10 cellular contexts compared by ENCODE assay signal in genomic region chr7:130909881-130910672, GRCh38.
DNase-seq lines count a peak whose midpoint lies in the region; ATAC-seq and TF ChIP-seq lines count a peak whose summit lies in the region.
"Had no signal": no experiment of that assay in that cellular context is flagged by ENCODE, and none has a peak within 500 bp of the region (broad histone marks: within the 10 kb centered on the region; RNA-seq: fewer than 3 reads in every experiment).

No MANE protein-coding gene starts in this region.

- no peaks in the 10 kb centered on the region for H3K36me3 ChIP-seq in thyroid gland

- no peaks in the 10 kb centered on the region for H3K9me3 ChIP-seq in thyroid gland

- intact Hi-C loops in thyroid gland (cut with DNase I) = loop anchor here (10.0 kb wide), 1 partner anchor 85 kb away; no protein-coding TSS in a partner anchor

- no peaks in the 10 kb centered on the region for H3K9me3 Mint-ChIP-seq in activated naive CD4-positive, alpha-beta T cell treated with anti-CD3 and anti-CD28 coated beads, Interleukin-2, amount 10 ng/mL, durations not matched to agents 7 days and 5 days
- H3K9me3 Mint-ChIP-seq in activated T-cell treated with anti-CD3 and anti-CD28 coated beads, Interleukin-2, amount 50 U/mL, for 72 hours = no peaks in the 10 kb centered on the region

- H3K36me3 Mint-ChIP-seq in activated naive CD4-positive, alpha-beta T cell treated with anti-CD3 and anti-CD28 coated beads, Interleukin-2, amount 10 ng/mL, durations not matched to agents 7 days and 5 days = peaks cover 53% of the 10 kb centered on the region
- peaks cover 36 to 60% of the 10 kb centered on the region in 2 donors for H3K36me3 Mint-ChIP-seq in activated T-cell treated with anti-CD3 and anti-CD28 coated beads, Interleukin-2, amount 50 U/mL, for 72 hours (ENCODE audit: insufficient read depth in 2 of 2)

- 87 to 88% methylated on average over 9 of the region's 9 CpGs for WGBS in thyroid gland, 2 donors

- ATAC-seq in activated T-cell treated with anti-CD3 and anti-CD28 coated beads, Interleukin-2, amount 50 U/mL, for 72 hours (replicated peaks in 1 of 2) = peak; percentile 10 to 16

- H3K27ac Mint-ChIP-seq in activated naive CD4-positive, alpha-beta T cell treated with anti-CD3 and anti-CD28 coated beads, Interleukin-2, amount 10 ng/mL, durations not matched to agents 7 days and 5 days = peak overlapping the region; percentile 68
- peak overlapping the region; percentile 98 for H3K27ac Mint-ChIP-seq in activated T-cell treated with anti-CD3 and anti-CD28 coated beads, Interleukin-2, amount 50 U/mL, for 72 hours

- H3K27me3 Mint-ChIP-seq in activated naive CD4-positive, alpha-beta T cell treated with anti-CD3 and anti-CD28 coated beads, Interleukin-2, amount 10 ng/mL, durations not matched to agents 7 days and 5 days = no peaks in the 10 kb centered on the region
- no peaks in the 10 kb centered on the region for H3K27me3 Mint-ChIP-seq in activated T-cell treated with anti-CD3 and anti-CD28 coated beads, Interleukin-2, amount 50 U/mL, for 72 hours (ENCODE audit: low read depth)

- H3K27ac ChIP-seq in thyroid gland = peak overlapping the region in 2 of 3 donors; percentile 47 to 95

- DNase-seq in activated naive CD4-positive, alpha-beta T cell treated with anti-CD3 and anti-CD28 coated beads, Interleukin-2, amount 10 ng/mL, durations not matched to agents 7 days and 5 days = no peak
- no peak for DNase-seq in activated naive CD4-positive, alpha-beta T cell treated with Interleukin-2 at 50 U/mL for 16 hours
- DNase-seq in activated T-cell treated with anti-CD3 and anti-CD28 coated beads, Interleukin-2, amount 50 U/mL, for 72 hours = no peak
- peak; percentile 58 for DNase-seq in fibroblast of villous mesenchyme (ENCODE audit: low read depth)
- no peak for DNase-seq in thyroid gland
- DNase-seq in SK-N-DZ (ENCODE audit: low spot score) = no peak
- no peak for DNase-seq in putamen (ENCODE audit: low spot score)
- DNase-seq in ecto neural progenitor cell (ENCODE audit: low spot score) = no peak
- DNase-seq: DMS79 treated with DMSO at 0.1 percent for 48 hours, right cardiac atrium had no signal

- no peak for TF ChIP-seq POLR2A in thyroid gland (IDR thresholded peaks at IDR 0.05)

- H3K4me3 ChIP-seq in fibroblast of villous mesenchyme (ENCODE audit: low read depth, low read length) (peak overlapping the region; percentile 68), thyroid gland (replicated peaks in 1 of 3) (no peak overlapping the region)

- H3K4me1 ChIP-seq in thyroid gland = peaks cover 44 to 64% of the 10 kb centered on the region in 2 donors

- TF ChIP-seq CTCF in fibroblast of villous mesenchyme (IDR thresholded peaks at IDR 0.05; ENCODE audit: insufficient read depth, low read depth, low read length) (no peak), thyroid gland (IDR thresholded peaks at IDR 0.05) (no peak)

- peak overlapping the region; percentile 83 for H3K4me3 Mint-ChIP-seq in activated naive CD4-positive, alpha-beta T cell treated with anti-CD3 and anti-CD28 coated beads, Interleukin-2, amount 10 ng/mL, durations not matched to agents 7 days and 5 days
- peak overlapping the region; percentile 78 to 92 for H3K4me3 Mint-ChIP-seq in activated T-cell treated with anti-CD3 and anti-CD28 coated beads, Interleukin-2, amount 50 U/mL, for 72 hours

- H3K4me1 Mint-ChIP-seq in activated naive CD4-positive, alpha-beta T cell treated with anti-CD3 and anti-CD28 coated beads, Interleukin-2, amount 10 ng/mL, durations not matched to agents 7 days and 5 days = peaks cover 82% of the 10 kb centered on the region
- peaks cover 89% of the 10 kb centered on the region for H3K4me1 Mint-ChIP-seq in activated T-cell treated with anti-CD3 and anti-CD28 coated beads, Interleukin-2, amount 50 U/mL, for 72 hours (ENCODE audit: low read depth)

- CTCF ChIA-PET in activated naive CD4-positive, alpha-beta T cell treated with anti-CD3 and anti-CD28 coated beads, Interleukin-2, amount 10 ng/mL, durations not matched to agents 7 days and 5 days (lab: Charles Lee) = interaction anchor here (0.8 to 5.9 kb wide), 4 partner anchors 11 to 72 kb away, joined by 3 to 45 read pairs (median 5); no protein-coding TSS in a partner anchor

- no peaks in the 10 kb centered on the region for H3K27me3 ChIP-seq in thyroid gland
